In genomic region chr16:56332464-56333079, GRCh38 we compare ENCODE assay signal across 8 cellular contexts.
DNase-seq lines count a peak whose midpoint lies in the region; ATAC-seq, FAIRE-seq and TF ChIP-seq lines count a peak whose summit lies in the region.

No MANE protein-coding gene starts in this region.

- H3K23ac ChIP-seq in H1 (ENCODE audit: insufficient read length): no peak overlapping the region

- no peak overlapping the region for H2BK20ac ChIP-seq in H1 (ENCODE audit: low read length)

- no peaks in the 10 kb centered on the region for H3K79me2 ChIP-seq in H1 (ENCODE audit: control insufficient read depth in 1 of 2, insufficient read depth in 2 of 2, low read length in 2 of 2)

- no peaks in the 10 kb centered on the region for H3K36me3 ChIP-seq in H1 (ENCODE audit: control insufficient read depth in 2 of 4, insufficient read depth in 4 of 4, low read length in 3 of 4)

- no peak overlapping the region for H3K4me3 ChIP-seq in NB4 (ENCODE audit: low read depth, low read length)
- no peak overlapping the region for H3K4me3 ChIP-seq in H1 (ENCODE audit: extremely low read depth in 1 of 4, insufficient read depth in 2 of 4, low read depth in 3 of 4, low read length in 4 of 4)

- H2BK120ac ChIP-seq in H1 (replicated peaks; ENCODE audit: low read depth, low read length): no peak overlapping the region

- no peak overlapping the region for H3K4me2 ChIP-seq in H1 (ENCODE audit: insufficient read depth in 1 of 2, low read depth in 2 of 2, low read length in 2 of 2)

- H2BK5ac ChIP-seq in H1 (ENCODE audit: low read depth, low read length): no peak overlapping the region

- no peak for TF ChIP-seq POLR2A in NB4 (IDR thresholded peaks at IDR 0.05; ENCODE audit: extremely low read depth, insufficient read length)
- TF ChIP-seq POLR2A in H1 (IDR thresholded peaks at IDR 0.05; ENCODE audit: control extremely low read depth in 1 of 2, low read depth in 2 of 2, low read length in 2 of 2): no peak

- H2BK15ac ChIP-seq in H1 (ENCODE audit: low read length): no peak overlapping the region

- FAIRE-seq in H1 (lab: Jason Lieb, UNC): no peak

- H3K23me2 ChIP-seq in H1 (ENCODE audit: low read depth, low read length): no peaks in the 10 kb centered on the region

- H3K27ac ChIP-seq in H1 (ENCODE audit: low read depth, low read length): no peak overlapping the region

- H3K14ac ChIP-seq in H1 (ENCODE audit: insufficient read length): no peak overlapping the region

- no peak overlapping the region for H3K56ac ChIP-seq in H1 (replicated peaks; ENCODE audit: insufficient read length, low read depth, low read length)

- H4K91ac ChIP-seq in H1 (replicated peaks; ENCODE audit: insufficient read length, low read length): no peak overlapping the region

- H4K20me1 ChIP-seq in H1 (replicated peaks in 1 of 2; ENCODE audit: control insufficient read depth in 1 of 2, insufficient read depth in 2 of 2, low read length in 2 of 2): peaks cover 0 to 1% of the 10 kb centered on the region in 2 experiments

- 75% methylated on average over 14 of the region's 16 CpGs; no CpG with 5 or more reads in 1 of the 2 experiments for WGBS in H1 (ENCODE audit: extremely low coverage in 1 of 2, insufficient coverage in 1 of 2, insufficient read length in 1 of 2, insufficient replicate concordance in 2 of 2, low coverage in 1 of 2, low lambda C conversion rate in 2 of 2, missing lambda C conversion rate in 1 of 2), 2 experiments

- H3K18ac ChIP-seq in H1 (ENCODE audit: extremely low read depth, low read length): no peak overlapping the region

- POLR2A ChIA-PET in H1 (lab: Charles Lee; ENCODE audit: partially characterized antibody): interaction anchor here (1.2 kb wide), 1 partner anchor 142 kb away, joined by 4 read pairs; the partner anchor contains the start of gene GNAO1

- TF ChIP-seq RAD21 in H1 (IDR thresholded peaks at IDR 0.05 in 1 of 2, conservative IDR thresholded peaks at IDR 0.05 in 1 of 2; ENCODE audit: low read depth in 2 of 2, low read length in 2 of 2): peak; percentile 45 to 59

- no peak overlapping the region for H3K9ac ChIP-seq in H1 (replicated peaks in 1 of 4; ENCODE audit: extremely low read depth in 1 of 4, low read depth in 3 of 4, low read length in 3 of 4)

- peak; percentile 9 for TF ChIP-seq CTCF in NB4 (IDR thresholded peaks at IDR 0.05; ENCODE audit: low read depth, low read length)
- peak; percentile 56 to 64 (median 59) for TF ChIP-seq CTCF in H1 (IDR thresholded peaks at IDR 0.05; ENCODE audit: control extremely low read depth in 1 of 3, insufficient read depth in 1 of 3, low read depth in 1 of 3, low read length in 3 of 3)

- no peak overlapping the region; the same call in 1 of the 2 replicates for H4K8ac ChIP-seq in H1 (ENCODE audit: extremely low read depth, insufficient read depth, low read length)

- DNase-seq in Daoy (ENCODE audit: low read depth) (peak; percentile 47), NB4 (ENCODE audit: low read depth) (peak; percentile 42), H1 (ENCODE audit: low read depth in 1 of 2, low spot score in 2 of 2) (peak in 1 of 2 experiments; percentile 66), mucosa of gallbladder (ENCODE audit: low spot score) (peak; percentile 48), NCI-H345 treated with DMSO at 0.1 percent for 48 hours (lab: John Stamatoyannopoulos, UW; ENCODE audit: unreplicated experiment) (no peak), NCI-H345 (lab: John Stamatoyannopoulos, UW) (no peak)

- H2AFZ ChIP-seq in H1 (ENCODE audit: low read length): no peak overlapping the region

- H3K27me3 ChIP-seq in H1 (replicated peaks in 1 of 4; ENCODE audit: control insufficient read depth in 3 of 4, extremely low read depth in 1 of 4, insufficient read depth in 3 of 4, low read length in 3 of 4): no peaks in the 10 kb centered on the region

- H3K4ac ChIP-seq in H1 (replicated peaks; ENCODE audit: insufficient read length, low read depth, low read length): no peak overlapping the region

- H3K9me3 ChIP-seq in H1 (ENCODE audit: insufficient read depth in 2 of 2, low read depth in 1 of 2, low read length in 1 of 2): no peaks in the 10 kb centered on the region

- H3K4me1 ChIP-seq in H1 (replicated peaks in 1 of 4; ENCODE audit: control insufficient read depth in 3 of 4, insufficient read depth in 4 of 4, low read length in 3 of 4): no peaks in the 10 kb centered on the region

- no peak overlapping the region for H2BK12ac ChIP-seq in H1 (ENCODE audit: low read depth, low read length)

- H2AK5ac ChIP-seq in H1 (ENCODE audit: low read depth, low read length): no peak overlapping the region

- ATAC-seq in GM21529 (IDR thresholded peaks at IDR 0.05; ENCODE audit: unreplicated experiment) (no peak), HG02798 (IDR thresholded peaks at IDR 0.05; ENCODE audit: poor library complexity, unreplicated experiment) (no peak)

- no peak overlapping the region for H4K5ac ChIP-seq in H1 (ENCODE audit: insufficient read length, low read depth, low read length)

- CTCF ChIA-PET in H1 (lab: Charles Lee; ENCODE audit: partially characterized antibody): interaction anchor here (0.6 to 7.9 kb wide), 8 partner anchors 9 to 38 kb away, joined by 3 to 61 read pairs (median 4); no protein-coding TSS in a partner anchor

- no peaks in the 10 kb centered on the region for H3K79me1 ChIP-seq in H1 (ENCODE audit: low read depth, low read length)

- no peak for TF ChIP-seq EP300 in H1 (IDR thresholded peaks at IDR 0.05; ENCODE audit: borderline replicate concordance in 1 of 2, low read depth in 2 of 2, low read length in 2 of 2)

TF ChIP-seq in H1, 55 proteins besides CTCF, POLR2A, EP300 and RAD21 (continues in another document):
- TF ChIP-seq CHD7 (IDR thresholded peaks at IDR 0.05; ENCODE audit: insufficient replicate concordance, low read length) (no peak), CREB1 (IDR thresholded peaks at IDR 0.05) (no peak), RBBP5 (IDR thresholded peaks at IDR 0.05; ENCODE audit: borderline replicate concordance, low read depth, low read length) (no peak)

Comparison
In these comparisons a context has a peak if more than half of its experiments do, and no peak if none do; other contexts are left out.
1. DNase-seq: peak in Daoy (single experiment), NB4 (single experiment) and mucosa of gallbladder (single experiment); none in NCI-H345 treated with DMSO at 0.1 percent for 48 hours (single experiment) and NCI-H345 (single experiment).